30 cellular contexts compared by ENCODE assay signal in genomic region chr2:157504623-157505022, GRCh38.
"Had no signal": no experiment of that assay in that cellular context is flagged by ENCODE, and none has a peak within 500 bp of the region (broad histone marks: within the 10 kb centered on the region; RNA-seq: fewer than 3 reads in every experiment).

No MANE protein-coding gene starts in this region.

- H3K4me1 ChIP-seq: adrenal gland had no signal

- H3K9me3 ChIP-seq: adrenal gland, SJCRH30 had no signal

- ATAC-seq: activated naive CD4-positive, alpha-beta T cell treated with anti-CD3 and anti-CD28 coated beads, Interleukin-2, amount 50 U/mL, for 72 hours; activated T-cell treated with anti-CD3 and anti-CD28 coated beads, Interleukin-2, amount 50 U/mL, for 4 hours had no signal

- H3K27ac ChIP-seq: adrenal gland, SJCRH30, SK-N-MC, WERI-Rb-1 had no signal

- H3K4me3 ChIP-seq: adrenal gland, SJCRH30, SK-N-MC had no signal

- DNase-seq: activated CD4-positive, alpha-beta T cell treated with anti-CD3 and anti-CD28 coated beads, Interleukin-2, amount 10 ng/mL, durations not matched to agents 7 days and 5 days; activated CD4-positive, alpha-beta T cell treated with anti-CD3 and anti-CD28 coated beads, Interleukin-2, amount 50 U/mL, for 48 hours; activated CD4-positive, CD25-positive, alpha-beta regulatory T cell; activated CD8-positive, alpha-beta memory T cell treated with anti-CD3 and anti-CD28 coated beads, Interleukin-2, amount 50 U/mL, for 4 hours; activated gamma-delta T cell treated with Interleukin-2 at 50 U/mL for 16 hours; activated naive CD4-positive, alpha-beta T cell treated with anti-CD3 and anti-CD28 coated beads for 36 hours; activated T-cell treated with anti-CD3 and anti-CD28 coated beads for 4 hours; activated T-cell treated with anti-CD3 and anti-CD28 coated beads, Interleukin-2, amount 50 U/mL, for 4 hours; adrenal gland; anterior cingulate cortex; caudate nucleus; cerebellar nuclear complex; Kasumi-1; KG1; NCI-H1105; NCI-H1417 treated with DMSO at 0.1 percent for 48 hours; NCI-H187 treated with DMSO at 0.1 percent for 48 hours; NCI-H2081 treated with DMSO at 0.1 percent for 48 hours; NCI-H226; NCI-H446 treated with DMSO at 0.1 percent for 48 hours; NCI-H524; NCI-H69; OCI-M1; SHP77; SJCRH30; T1000; WERI-Rb-1 had no signal

- H3K36me3 ChIP-seq: adrenal gland, SJCRH30, WERI-Rb-1 had no signal

- FAIRE-seq: bronchial epithelial cell had no signal

- H3K27me3 ChIP-seq: adrenal gland, SJCRH30 had no signal
